Comparison of ENCODE assay signal across 8 cellular contexts in the genomic region with DNA sequence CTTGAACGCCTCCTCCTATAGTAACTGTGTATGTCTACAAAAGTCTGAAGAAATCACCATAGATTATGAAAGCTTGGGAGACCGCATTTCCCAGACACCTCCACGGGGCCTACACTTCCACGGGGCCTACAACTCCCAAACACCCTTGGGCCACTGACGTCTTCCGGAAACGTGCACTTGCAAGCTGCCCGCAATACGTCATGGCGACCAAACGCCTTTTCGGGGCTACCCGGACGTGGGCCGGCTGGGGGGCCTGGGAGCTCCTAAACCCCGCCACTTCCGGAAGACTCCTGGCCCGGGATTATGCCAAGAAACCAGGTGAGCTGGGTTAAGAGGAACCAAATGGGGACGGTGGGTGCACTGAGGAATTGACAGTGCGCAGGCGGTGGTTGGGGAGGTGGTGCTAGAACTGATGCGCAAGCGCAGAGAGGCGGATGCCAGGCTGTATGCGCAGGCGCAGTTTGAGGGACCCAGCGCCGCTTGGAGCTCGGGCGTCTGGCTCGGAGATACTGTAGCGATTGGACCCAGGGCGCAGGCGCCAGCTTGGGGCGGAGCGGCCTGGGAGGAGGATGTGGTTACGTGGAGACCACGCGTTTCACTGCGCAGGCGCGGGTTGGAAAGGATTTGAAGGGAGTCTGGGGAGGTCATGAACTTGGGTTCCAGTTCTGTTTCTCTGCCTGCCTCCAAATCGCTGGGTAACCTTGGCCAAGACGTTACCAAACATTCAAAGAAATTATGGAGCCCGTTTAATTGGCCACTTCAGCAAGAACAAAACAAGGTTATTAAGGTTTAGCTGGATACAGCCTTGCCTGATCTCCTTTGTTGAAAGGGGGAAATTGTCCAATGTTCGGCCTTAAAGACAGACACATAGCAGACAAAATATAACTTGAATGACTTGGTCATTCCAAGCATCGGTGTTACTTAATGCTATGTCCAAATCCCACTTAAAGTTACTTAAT.
DNase-seq lines count a peak whose midpoint lies in the region; ATAC-seq, FAIRE-seq and TF ChIP-seq lines count a peak whose summit lies in the region.

A gene (plus strand): TSS at position 182 of the 959 bp plus-strand sequence. CDS start 19 bp downstream, at position 201.

- peak within 1 kb of the TSS; percentile 99 for H3K4me3 Mint-ChIP-seq in central memory CD8-positive, alpha-beta T cell

- H3K27ac Mint-ChIP-seq in central memory CD8-positive, alpha-beta T cell (ENCODE audit: low read depth): peak within 1 kb of the TSS; percentile 100

- H3K27me3 Mint-ChIP-seq in central memory CD8-positive, alpha-beta T cell: no peaks in the 10 kb centered on the region

- FAIRE-seq in islet of Langerhans (lab: Jason Lieb, UNC): peak; percentile 96

- no peaks in the 10 kb centered on the region for H3K9me3 Mint-ChIP-seq in central memory CD8-positive, alpha-beta T cell

- TF ChIP-seq CTCF in AG09309 (IDR thresholded peaks at IDR 0.05; ENCODE audit: control insufficient read depth, insufficient read depth, low read depth, low read length, missing control alignments): no peak

- H3K4me3 ChIP-seq in AG09309 (ENCODE audit: control insufficient read depth, low read depth, low read length): peak within 1 kb of the TSS; percentile 72

- H3K4me1 Mint-ChIP-seq in central memory CD8-positive, alpha-beta T cell: peaks cover 34% of the 10 kb centered on the region

- ATAC-seq in GM19025 (IDR thresholded peaks at IDR 0.05; ENCODE audit: low read depth, unreplicated experiment) (peak; percentile 63), HG03342 (IDR thresholded peaks at IDR 0.05; ENCODE audit: unreplicated experiment) (peak; percentile 76)
- peak; percentile 87 for ATAC-seq in central memory CD8-positive, alpha-beta T cell (replicated peaks; ENCODE audit: extremely low read depth, poor library complexity, severe bottlenecking)

- DNase-seq in AG09309 (ENCODE audit: low read depth) (peak; percentile 97), NCI-H446 (lab: John Stamatoyannopoulos, UW) (peak; percentile 99 to 100)
- peak; percentile 98 for DNase-seq in activated CD4-positive, CD25-positive, alpha-beta regulatory T cell treated with anti-CD3 and anti-CD28 coated beads, Interleukin-2, amount 50 U/mL, for 16 hours (ENCODE audit: low read depth, low spot score)
- peak; percentile 99 to 100 for DNase-seq in central memory CD8-positive, alpha-beta T cell (ENCODE audit: low spot score in 2 of 2)
- peak; percentile 98 for DNase-seq in stimulated activated CD4-positive, alpha-beta T cell treated with anti-CD3 and anti-CD28 coated beads, Interleukin-12 subunit alpha, Interleukin-12 subunit beta, amount 100 ng/mL, for 4 hours

- H3K36me3 Mint-ChIP-seq in central memory CD8-positive, alpha-beta T cell (ENCODE audit: insufficient read depth): peaks cover 49% of the 10 kb centered on the region

Comparison
In these comparisons a context has a peak if more than half of its experiments do, and no peak if none do; other contexts are left out.
1. Peak in every context shown above with its lines: DNase-seq, ATAC-seq and H3K4me3 ChIP-seq.